In genomic region chr12:45732936-45733335, GRCh38 we compare ENCODE assay signal across 2 cellular contexts.
TF ChIP-seq lines count a peak whose summit lies in the region.

No MANE protein-coding gene starts in this region.

TF ChIP-seq in SK-N-SH, 30 proteins besides CTCF, POLR2A, EP300 and RAD21 (continued from another document):
- TF ChIP-seq NRF1 (IDR thresholded peaks at IDR 0.05; ENCODE audit: low read depth, low read length) (no peak), YY1 (IDR thresholded peaks at IDR 0.05; ENCODE audit: low read depth) (no peak), SMC3 (IDR thresholded peaks at IDR 0.05; ENCODE audit: low read depth, low read length) (no peak), NFIC (IDR thresholded peaks at IDR 0.05; ENCODE audit: borderline replicate concordance) (no peak), RFX5 (IDR thresholded peaks at IDR 0.05; ENCODE audit: low read length) (no peak), MXI1 (IDR thresholded peaks at IDR 0.05; ENCODE audit: low read depth, low read length) (no peak), EZH2phosphoT487 (IDR thresholded peaks at IDR 0.05; ENCODE audit: borderline replicate concordance, low read depth) (no peak), FOXJ3 (CRISPR knock-in tag; IDR thresholded peaks at IDR 0.05) (no peak), JUND (IDR thresholded peaks at IDR 0.05) (no peak), GABPA (IDR thresholded peaks at IDR 0.05; ENCODE audit: low read depth) (no peak), REST (IDR thresholded peaks at IDR 0.05; ENCODE audit: low read depth, low read length) (no peak), RXRA (IDR thresholded peaks at IDR 0.05; ENCODE audit: borderline replicate concordance, low read depth) (no peak), POLR2AphosphoS5 (IDR thresholded peaks at IDR 0.05; ENCODE audit: low read depth, low read length) (no peak), PBX3 (IDR thresholded peaks at IDR 0.05) (no peak), TCF12 (IDR thresholded peaks at IDR 0.05) (no peak), GATA2 (CRISPR knock-in tag; IDR thresholded peaks at IDR 0.05) (no peak)

TF ChIP-seq in SK-N-SH treated with all-trans-retinoic acid at 6 μM for 48 hours, 23 proteins besides CTCF, POLR2A, EP300 and RAD21 (continued from another document):
- TF ChIP-seq TSHZ2 (CRISPR knock-in tag; IDR thresholded peaks at IDR 0.05) (no peak), ESRRG (CRISPR knock-in tag; IDR thresholded peaks at IDR 0.05) (no peak)
